Comparison of ENCODE assay signal across 23 cellular contexts in the genomic region with DNA sequence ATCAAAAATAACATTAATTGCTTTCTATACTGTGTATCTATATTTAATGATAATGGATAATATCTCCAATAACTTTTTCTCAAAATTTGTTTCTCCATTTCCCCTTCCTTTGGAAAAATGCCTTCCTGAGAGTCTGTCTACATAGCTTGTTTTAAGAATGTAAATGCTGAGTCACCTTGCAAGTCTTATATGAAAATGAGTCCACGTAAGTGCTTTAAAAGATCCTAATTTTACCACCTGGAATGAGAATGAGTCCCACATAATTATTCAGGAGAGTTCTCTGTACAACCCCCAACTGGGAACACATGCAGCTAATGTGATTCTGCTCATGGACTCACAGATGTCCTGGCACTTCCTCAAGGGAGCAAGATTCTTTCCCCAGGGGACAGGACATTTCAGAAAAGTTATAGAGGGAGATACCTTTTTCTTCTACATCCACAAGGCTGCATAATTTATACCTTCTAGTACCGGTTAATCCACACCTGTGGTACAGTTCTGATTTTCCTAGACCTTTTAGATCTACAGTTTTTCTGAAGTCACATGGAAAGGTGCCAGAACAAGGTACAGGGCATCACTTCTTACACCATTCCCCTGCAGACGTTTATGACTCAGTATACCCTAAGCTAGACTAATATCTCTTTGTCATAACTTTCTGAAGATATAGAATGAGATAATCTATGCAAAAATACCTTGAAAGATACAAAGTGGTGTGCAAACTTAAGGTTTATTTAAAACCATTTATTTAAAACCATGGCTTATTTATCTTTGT.
DNase-seq lines count a peak whose midpoint lies in the region; ATAC-seq, FAIRE-seq and TF ChIP-seq lines count a peak whose summit lies in the region.
"Had no signal": no experiment of that assay in that cellular context is flagged by ENCODE, and none has a peak within 500 bp of the region (broad histone marks: within the 10 kb centered on the region; RNA-seq: fewer than 3 reads in every experiment).

No MANE protein-coding gene starts in this region.

- WGBS in A549 (ENCODE audit: missing lambda C conversion rate): 27% methylated on average over 3 of the region's 3 CpGs
- WGBS in K562 (ENCODE audit: insufficient coverage, low coverage, missing lambda C conversion rate): 0% methylated on average over 3 of the region's 3 CpGs

- TF ChIP-seq CTCF in A549 (IDR thresholded peaks at IDR 0.05) (no peak), HCT116 (IDR thresholded peaks at IDR 0.05 in 2 of 3, conservative IDR thresholded peaks at IDR 0.05 in 1 of 3; ENCODE audit: borderline replicate concordance in 1 of 3, insufficient read depth in 1 of 3, low read depth in 2 of 3, low read length in 2 of 3) (no peak), K562 (IDR thresholded peaks at IDR 0.05 in 2 of 3, conservative IDR thresholded peaks at IDR 0.05 in 1 of 3; ENCODE audit: insufficient read depth in 2 of 3, low read depth in 1 of 3, low read length in 3 of 3) (no peak), foreskin keratinocyte (conservative IDR thresholded peaks at IDR 0.05) (no peak)

- no peak for TF ChIP-seq RAD21 in A549 (conservative IDR thresholded peaks at IDR 0.05 in 1 of 2, IDR thresholded peaks at IDR 0.05 in 1 of 2)
- no peak for TF ChIP-seq RAD21 in HCT116 (IDR thresholded peaks at IDR 0.05; ENCODE audit: low read depth)
- no peak for TF ChIP-seq RAD21 in K562 (CRISPR knock-in tag; conservative IDR thresholded peaks at IDR 0.05 in 1 of 2, IDR thresholded peaks at IDR 0.05 in 1 of 2)

- no peak for FAIRE-seq in A549 (lab: Jason Lieb, UNC)
- FAIRE-seq in K562 (lab: Jason Lieb, UNC): no peak
- FAIRE-seq: G401.6, GM12892, RCC 7860 had no signal

- H3K9me2 ChIP-seq in HCT116 (ENCODE audit: insufficient read depth): no peaks in the 10 kb centered on the region

- H3K9me1 ChIP-seq in K562 (ENCODE audit: control insufficient read depth, insufficient read depth, low read length): no peaks in the 10 kb centered on the region

- H3K9ac ChIP-seq in HCT116 (ENCODE audit: low read length) (no peak overlapping the region), K562 (ENCODE audit: insufficient read depth in 1 of 2, low read depth in 2 of 2, low read length in 2 of 2) (no peak overlapping the region)
- H3K9ac ChIP-seq: BLaER1 had no signal

- DNase-seq in A549 (ENCODE audit: low read depth in 1 of 2, low spot score in 1 of 2) (no peak), HCT116 (ENCODE audit: low read depth, low spot score) (no peak), K562 (ENCODE audit: extremely low read depth in 1 of 4, low spot score in 3 of 4) (no peak), foreskin keratinocyte (peak; percentile 63 to 71), MV-4-11 (lab: John Stamatoyannopoulos, UW) (no peak), NCI-H1930 (lab: John Stamatoyannopoulos, UW) (no peak), germinal center (ENCODE audit: low spot score) (no peak)
- DNase-seq: ACHN; CD4-positive, alpha-beta memory T cell; GOT3; KG1; NCI-H1105; NCI-H2081; NCI-H2171; NCI-H345; NCI-H524 had no signal

- POLR2A ChIA-PET in A549 (lab: Yijun Ruan, JAX): no interaction called here
- POLR2A ChIA-PET in HCT116 (lab: Charles Lee): no interaction called here
- POLR2A ChIA-PET in K562 (lab: Yijun Ruan, JAX): no interaction called here

- H3K36me3 ChIP-seq in HCT116 (ENCODE audit: control insufficient read depth in 1 of 2, insufficient read depth in 2 of 2, low read length in 2 of 2) (no peaks in the 10 kb centered on the region), K562 (ENCODE audit: control insufficient read depth, insufficient read depth, low read length) (no peaks in the 10 kb centered on the region)
- H3K36me3 ChIP-seq: BLaER1, SJSA1 had no signal

- H3K79me2 ChIP-seq in HCT116 (ENCODE audit: insufficient read depth, low read length) (no peaks in the 10 kb centered on the region), K562 (ENCODE audit: control insufficient read depth, insufficient read depth, low read length) (no peaks in the 10 kb centered on the region)

- H2AFZ ChIP-seq in HCT116 (ENCODE audit: low read depth, low read length, poor library complexity, severe bottlenecking) (peak overlapping the region; percentile 75), K562 (ENCODE audit: low read depth, low read length) (no peak overlapping the region)

- BruUV-seq in HCT116 (replicated peaks; lab: Mats Ljungman, UMichigan): no TSS peak
- no TSS peak for BruUV-seq in K562 (replicated peaks; lab: Mats Ljungman, UMichigan)

- H4K20me1 ChIP-seq in HCT116 (ENCODE audit: insufficient read depth) (no peaks in the 10 kb centered on the region), K562 (replicated peaks; ENCODE audit: control insufficient read depth, insufficient read depth, low read length) (no peaks in the 10 kb centered on the region)
- H4K20me1 ChIP-seq: BLaER1 had no signal

- H3K4me1 ChIP-seq in A549 (peaks cover 10% of the 10 kb centered on the region; the same call in 1 of the 3 replicates), HCT116 (ENCODE audit: control insufficient read depth in 1 of 2, insufficient read depth in 2 of 2, low read length in 2 of 2) (peaks cover 12 to 26% of the 10 kb centered on the region in 2 experiments), K562 (replicated peaks in 1 of 2; ENCODE audit: control insufficient read depth in 2 of 2, insufficient read depth in 2 of 2, low read length in 2 of 2) (no peaks in the 10 kb centered on the region), foreskin keratinocyte (peaks cover 36% of the 10 kb centered on the region)
- H3K4me1 ChIP-seq: BLaER1 had no signal

- CTCF ChIA-PET in A549 (lab: Yijun Ruan, JAX): no interaction called here
- CTCF ChIA-PET in HCT116 (lab: Charles Lee): no interaction called here
- CTCF ChIA-PET in K562 (lab: Yijun Ruan, JAX; ENCODE audit: low intra/inter-chr PET ratio): no interaction called here

- H3K4me3 ChIP-seq in A549 (no peak overlapping the region), HCT116 (replicated peaks in 1 of 2; ENCODE audit: low read depth in 1 of 2, low read length in 2 of 2) (no peak overlapping the region), K562 (no peak overlapping the region)
- H3K4me3 ChIP-seq: BLaER1, SJSA1 had no signal

- intact Hi-C loops in HCT116 (cut with micrococcal nuclease): no loop called here
- intact Hi-C loops in K562 (cut with micrococcal nuclease): no loop called here

- TF ChIP-seq EP300 in A549 (IDR thresholded peaks at IDR 0.05) (no peak), K562 (IDR thresholded peaks at IDR 0.05; ENCODE audit: low read length) (no peak)

- ATAC-seq in A549: no peak
- no peak for ATAC-seq in HCT116
- ATAC-seq in K562: no peak
- ATAC-seq in foreskin keratinocyte: peak; percentile 21
- ATAC-seq in GM18858 (IDR thresholded peaks at IDR 0.05; ENCODE audit: unreplicated experiment): no peak
- ATAC-seq: Right ventricle myocardium inferior had no signal

- RAD21 ChIA-PET in HCT116 (lab: Charles Lee; ENCODE audit: low non-redundant PET in 1 of 2, low total read pairs in 2 of 2, uncharacterized antibody in 2 of 2, unreplicated experiment in 2 of 2): no interaction called here

- H3K4me2 ChIP-seq in A549: no peak overlapping the region
- peak overlapping the region; percentile 0; the same call in 1 of the 2 replicates for H3K4me2 ChIP-seq in HCT116 (ENCODE audit: low read length)
- H3K4me2 ChIP-seq in K562 (ENCODE audit: insufficient read depth, low read length): no peak overlapping the region
- H3K4me2 ChIP-seq: BLaER1 had no signal

- no peaks in the 10 kb centered on the region for H3K27me3 ChIP-seq in HCT116 (ENCODE audit: insufficient read depth, low read length)
- no peaks in the 10 kb centered on the region for H3K27me3 ChIP-seq in K562 (ENCODE audit: control insufficient read depth in 2 of 2, insufficient read depth in 2 of 2, low read length in 2 of 2)
- H3K27me3 ChIP-seq in foreskin keratinocyte: no peaks in the 10 kb centered on the region
- H3K27me3 ChIP-seq: BLaER1, SJSA1 had no signal

- no peak for TF ChIP-seq POLR2A in A549 (IDR thresholded peaks at IDR 0.05; ENCODE audit: low read length)
- no peak for TF ChIP-seq POLR2A in HCT116 (IDR thresholded peaks at IDR 0.05; ENCODE audit: borderline replicate concordance, extremely low read depth, insufficient read depth, insufficient read length)
- TF ChIP-seq POLR2A in K562 (conservative IDR thresholded peaks at IDR 0.05): no peak

- no peaks in the 10 kb centered on the region for H3K9me3 ChIP-seq in A549
- H3K9me3 ChIP-seq in HCT116 (ENCODE audit: control insufficient read depth in 1 of 2, insufficient read depth in 1 of 2, low read depth in 1 of 2, low read length in 2 of 2): no peaks in the 10 kb centered on the region
- H3K9me3 ChIP-seq in K562 (replicated peaks; ENCODE audit: control insufficient read depth, insufficient read depth, low read depth, low read length): no peaks in the 10 kb centered on the region
- H3K9me3 ChIP-seq: BLaER1, SJSA1 had no signal

- H3K27ac ChIP-seq in A549 (no peak overlapping the region), HCT116 (ENCODE audit: low read depth, low read length) (no peak overlapping the region), K562 (ENCODE audit: extremely low read depth, low read depth, low read length) (no peak overlapping the region), foreskin keratinocyte (peak overlapping the region; percentile 75)
- H3K27ac ChIP-seq: BLaER1 had no signal

- in situ Hi-C loops in K562 (cut with MboI): no loop called here

TF ChIP-seq in A549, 52 proteins besides CTCF, POLR2A, EP300 and RAD21 (continues in another document):
- TF ChIP-seq NFE2L2 (conservative IDR thresholded peaks at IDR 0.05; ENCODE audit: low read length) (peak; percentile 67), ZNF302 (CRISPR knock-in tag; IDR thresholded peaks at IDR 0.05) (no peak), MAFK (IDR thresholded peaks at IDR 0.05; ENCODE audit: partially characterized antibody) (peak; percentile 48), CHD2 (IDR thresholded peaks at IDR 0.05; ENCODE audit: low read length, partially characterized antibody) (no peak), ZC3H11A (IDR thresholded peaks at IDR 0.05) (no peak)

TF ChIP-seq in HCT116, 20 proteins besides CTCF, POLR2A, EP300 and RAD21 (continues in another document):
- TF ChIP-seq SP1 (IDR thresholded peaks at IDR 0.05; ENCODE audit: low read depth) (no peak), ELF1 (IDR thresholded peaks at IDR 0.05; ENCODE audit: borderline replicate concordance, low read depth) (no peak), CBX3 (IDR thresholded peaks at IDR 0.05; ENCODE audit: low read depth) (no peak)

TF ChIP-seq in K562, 482 proteins besides CTCF, POLR2A, EP300 and RAD21:
- TF ChIP-seq RBM25 (IDR thresholded peaks at IDR 0.05; ENCODE audit: low read depth, low read length, severe bottlenecking) (no peak), ETV5 (CRISPR knock-in tag; IDR thresholded peaks at IDR 0.05; ENCODE audit: low read depth) (no peak), MAFG (tag; conservative IDR thresholded peaks at IDR 0.05) (peak; percentile 38; the same call in 1 of the 2 replicates), ZNF316 (IDR thresholded peaks at IDR 0.05) (peak; percentile 22; the same call in 1 of the 2 replicates), ZNF124 (CRISPR knock-in tag; IDR thresholded peaks at IDR 0.05) (no peak), NFE2 (IDR thresholded peaks at IDR 0.05; ENCODE audit: low read depth) (0 out of 2 replicates have a peak, but pooled peaks have one; percentile 26), EHMT2 (IDR thresholded peaks at IDR 0.05) (no peak), MAFF (IDR thresholded peaks at IDR 0.05; ENCODE audit: low read length) (peak; percentile 27; the same call in 1 of the 2 replicates), ILF3 (IDR thresholded peaks at IDR 0.05; ENCODE audit: borderline replicate concordance) (no peak)

Comparison
In these comparisons a context has a peak if more than half of its experiments do, and no peak if none do; other contexts are left out.
1. DNase-seq: peak in foreskin keratinocyte (2 of 2); none in A549 (0 of 2), HCT116 (single experiment), K562 (0 of 4), MV-4-11 (single experiment), NCI-H1930 (0 of 2) and germinal center (single experiment).